In the genomic region with DNA sequence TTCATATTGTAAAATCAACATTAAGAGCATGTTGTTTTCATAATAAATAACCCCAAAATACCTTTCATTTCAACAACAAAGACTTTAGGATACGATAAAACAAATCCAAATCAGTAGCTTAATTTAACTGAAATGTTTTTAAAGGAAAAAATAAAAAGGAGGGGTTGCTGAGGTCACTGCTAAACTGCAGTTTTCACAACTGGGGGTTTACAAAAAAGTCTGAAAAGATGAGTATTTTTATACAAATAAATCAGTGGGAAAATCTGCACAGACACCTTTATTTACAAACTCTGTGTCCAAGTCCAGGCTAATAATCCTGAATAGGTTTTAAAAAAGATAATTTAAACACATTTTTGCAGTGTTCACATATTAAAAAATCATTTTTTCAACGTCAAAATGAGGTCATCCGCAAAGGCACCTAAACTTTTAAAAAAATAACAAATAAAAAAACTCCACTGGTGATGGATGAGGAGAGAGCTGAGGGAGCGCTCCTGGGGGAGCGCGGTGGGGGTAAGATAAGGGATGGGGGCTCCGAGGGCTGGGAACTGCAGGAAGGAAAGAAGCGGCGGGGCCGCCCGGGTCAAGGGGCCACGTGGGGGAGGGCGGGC, we compare ENCODE assay signal across 1 cellular context.
TF ChIP-seq lines count a peak whose summit lies in the region.

No MANE protein-coding gene starts in this region.

TF ChIP-seq in HepG2, 621 proteins besides CTCF, POLR2A, EP300 and RAD21:
- peak; percentile 93; the same call in 1 of the 2 replicates for TF ChIP-seq CBX2 (IDR thresholded peaks at IDR 0.05; ENCODE audit: low read depth, low read length)
- no peak for TF ChIP-seq CBX2 (CRISPR knock-in tag; IDR thresholded peaks at IDR 0.05; ENCODE audit: low read depth)
- TF ChIP-seq, protein P1, sequence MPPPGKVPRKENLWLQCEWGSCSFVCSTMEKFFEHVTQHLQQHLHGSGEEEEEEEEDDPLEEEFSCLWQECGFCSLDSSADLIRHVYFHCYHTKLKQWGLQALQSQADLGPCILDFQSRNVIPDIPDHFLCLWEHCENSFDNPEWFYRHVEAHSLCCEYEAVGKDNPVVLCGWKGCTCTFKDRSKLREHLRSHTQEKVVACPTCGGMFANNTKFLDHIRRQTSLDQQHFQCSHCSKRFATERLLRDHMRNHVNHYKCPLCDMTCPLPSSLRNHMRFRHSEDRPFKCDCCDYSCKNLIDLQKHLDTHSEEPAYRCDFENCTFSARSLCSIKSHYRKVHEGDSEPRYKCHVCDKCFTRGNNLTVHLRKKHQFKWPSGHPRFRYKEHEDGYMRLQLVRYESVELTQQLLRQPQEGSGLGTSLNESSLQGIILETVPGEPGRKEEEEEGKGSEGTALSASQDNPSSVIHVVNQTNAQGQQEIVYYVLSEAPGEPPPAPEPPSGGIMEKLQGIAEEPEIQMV (CRISPR knock-in tag; IDR thresholded peaks at IDR 0.05; ENCODE audit: low read depth), result no peak
